18 cellular contexts compared by ENCODE assay signal in the genomic region with DNA sequence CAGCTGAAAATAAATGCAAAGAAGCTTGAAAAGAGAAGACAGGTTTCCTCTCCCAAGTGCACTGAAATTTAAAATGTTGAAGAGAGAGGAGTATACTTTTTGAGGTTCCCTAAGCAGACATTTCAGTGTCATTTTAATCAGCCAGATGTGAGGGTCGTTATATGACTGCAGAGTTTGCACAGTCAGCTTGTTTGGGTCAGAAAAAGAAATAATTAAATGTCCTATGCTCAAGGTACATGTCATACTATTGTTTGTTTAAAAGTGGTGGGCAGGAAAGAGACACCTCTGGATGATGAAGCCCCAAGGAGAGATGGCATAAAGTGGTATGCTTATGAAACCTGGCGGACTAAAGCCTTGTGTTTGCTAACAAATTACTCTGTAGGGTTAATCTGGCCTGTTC. TPM values are rescaled to one million over a fixed set of nuclear protein-coding genes. Genes with fewer than 3 reads are reported as not detected.
DNase-seq lines count a peak whose midpoint lies in the region; ATAC-seq and TF ChIP-seq lines count a peak whose summit lies in the region.
"Had no signal": no experiment of that assay in that cellular context is flagged by ENCODE, and none has a peak within 500 bp of the region (broad histone marks: within the 10 kb centered on the region; RNA-seq: fewer than 3 reads in every experiment).

No MANE protein-coding gene starts in this region.

- DNase-seq in SK-N-SH (no peak), HFFc6 (no peak), NCI-H69 (lab: John Stamatoyannopoulos, UW) (peak; percentile 49), osteoblast (ENCODE audit: insufficient read length, low spot score, missing footprints) (peak; percentile 4), KG1 (lab: John Stamatoyannopoulos, UW) (no peak)
- DNase-seq in CD4-positive, alpha-beta memory T cell, result no peak
- DNase-seq: ACHN; BE2C; C1 segment of cervical spinal cord; Caco-2; CD4-positive, CD25-positive, alpha-beta regulatory T cell; DMS79; GDM1; H9 had no signal

- H3K4me1 ChIP-seq in SK-N-SH (ENCODE audit: control insufficient read depth in 1 of 2, insufficient read depth in 2 of 2, low read depth in 1 of 2, low read length in 1 of 2) (peaks cover 0 to 20% of the 10 kb centered on the region in 2 experiments), osteoblast (ENCODE audit: insufficient read depth, low read length) (no peaks in the 10 kb centered on the region)
- H3K4me1 ChIP-seq in CD4-positive, alpha-beta memory T cell (ENCODE audit: insufficient read depth, low read length), result no peaks in the 10 kb centered on the region
- H3K4me1 ChIP-seq: BE2C, Caco-2 had no signal

- H3K4me3 ChIP-seq in SK-N-SH (ENCODE audit: low read depth in 2 of 2, low read length in 1 of 2) (no peak overlapping the region), osteoblast (ENCODE audit: insufficient read depth, low read length) (no peak overlapping the region)
- H3K4me3 ChIP-seq in CD4-positive, alpha-beta memory T cell (ENCODE audit: low read length in 2 of 2), result no peak overlapping the region
- H3K4me3 ChIP-seq: K562 had no signal

- no peaks in the 10 kb centered on the region for H3K9me2 ChIP-seq in SK-N-SH

- CTCF ChIA-PET in SK-N-SH (lab: Yijun Ruan, JAX), result no interaction called here
- CTCF ChIA-PET in CD4-positive, alpha-beta memory T cell (lab: Charles Lee; ENCODE audit: partially characterized antibody), result no interaction called here

- no peak for TF ChIP-seq EP300 in SK-N-SH (IDR thresholded peaks at IDR 0.05; ENCODE audit: borderline replicate concordance in 1 of 2, low read depth in 1 of 2, low read length in 1 of 2)

- no peaks in the 10 kb centered on the region for H3K9me3 ChIP-seq in SK-N-SH
- no peaks in the 10 kb centered on the region for H3K9me3 ChIP-seq in osteoblast (ENCODE audit: low read depth, low read length)
- H3K9me3 ChIP-seq in CD4-positive, alpha-beta memory T cell (ENCODE audit: control insufficient read depth in 1 of 2, low read length in 2 of 2), result no peaks in the 10 kb centered on the region
- H3K9me3 ChIP-seq: BE2C had no signal

- H3F3A ChIP-seq in SK-N-SH (replicated peaks; ENCODE audit: insufficient read depth), result peaks cover 71% of the 10 kb centered on the region

- ATAC-seq in SK-N-SH treated with all-trans-retinoic acid at 6 μM for 48 hours (no peak), GM19328 (IDR thresholded peaks at IDR 0.05; ENCODE audit: unreplicated experiment) (no peak)
- ATAC-seq: K562 had no signal

- H3K79me2 ChIP-seq in SK-N-SH (ENCODE audit: insufficient read depth) (peaks cover 100% of the 10 kb centered on the region), osteoblast (ENCODE audit: insufficient read depth, low read length) (no peaks in the 10 kb centered on the region)

- H3K9me3 Mint-ChIP-seq in HFFc6, result peaks cover 9% of the 10 kb centered on the region
- H3K9me3 Mint-ChIP-seq in CD4-positive, alpha-beta memory T cell, result peaks cover 0 to 22% (median 5%) of the 10 kb centered on the region in 8 donors

- TF ChIP-seq CTCF in SK-N-SH (IDR thresholded peaks at IDR 0.05) (no peak), HFFc6 (IDR thresholded peaks at IDR 0.05) (no peak), osteoblast (IDR thresholded peaks at IDR 0.05; ENCODE audit: extremely low read depth, low read depth, low read length) (no peak)

- H3K27me3 Mint-ChIP-seq in HFFc6 (ENCODE audit: insufficient read depth), result no peaks in the 10 kb centered on the region; the same call in 1 of the 2 replicates
- H3K27me3 Mint-ChIP-seq in CD4-positive, alpha-beta memory T cell, result no peaks in the 10 kb centered on the region
- H3K27me3 Mint-ChIP-seq: CD4-positive, CD25-positive, alpha-beta regulatory T cell had no signal

- POLR2A ChIA-PET in SK-N-SH (lab: Yijun Ruan, JAX), result no interaction called here
- POLR2A ChIA-PET in CD4-positive, alpha-beta memory T cell (lab: Charles Lee; ENCODE audit: partially characterized antibody), result no interaction called here

- peak overlapping the region; percentile 73 for H3K27ac Mint-ChIP-seq in HFFc6
- no peak overlapping the region for H3K27ac Mint-ChIP-seq in CD4-positive, alpha-beta memory T cell
- H3K27ac Mint-ChIP-seq: CD4-positive, CD25-positive, alpha-beta regulatory T cell; H9 had no signal

- peak overlapping the region; percentile 67 to 77; a peak in 3 of 4 replicates for H3K27ac ChIP-seq in SK-N-SH (ENCODE audit: low read depth in 2 of 2, low read length in 1 of 2)
- no peak overlapping the region for H3K27ac ChIP-seq in osteoblast (ENCODE audit: low read depth, low read length)
- no peak overlapping the region for H3K27ac ChIP-seq in CD4-positive, alpha-beta memory T cell (ENCODE audit: low read depth, low read length)

- WGBS in SK-N-SH (ENCODE audit: low lambda C conversion rate), result 32% methylated on average over 2 of the region's 2 CpGs

- intact Hi-C loops in CD4-positive, alpha-beta memory T cell (cut with micrococcal nuclease), result no loop called here

- peaks cover 50% of the 10 kb centered on the region for H3K36me3 Mint-ChIP-seq in HFFc6 (ENCODE audit: low read depth)
- H3K36me3 Mint-ChIP-seq in CD4-positive, alpha-beta memory T cell, result no peaks in the 10 kb centered on the region
- H3K36me3 Mint-ChIP-seq: CD4-positive, CD25-positive, alpha-beta regulatory T cell had no signal

- H3K4me1 Mint-ChIP-seq in HFFc6 (ENCODE audit: low read depth), result peaks cover 89% of the 10 kb centered on the region
- no peaks in the 10 kb centered on the region for H3K4me1 Mint-ChIP-seq in CD4-positive, alpha-beta memory T cell
- H3K4me1 Mint-ChIP-seq: CD4-positive, CD25-positive, alpha-beta regulatory T cell had no signal

- no peak overlapping the region for H2AFZ ChIP-seq in SK-N-SH (ENCODE audit: low read depth)
- no peak overlapping the region for H2AFZ ChIP-seq in osteoblast (ENCODE audit: low read length)

- H3K36me3 ChIP-seq in SK-N-SH (replicated peaks in 1 of 2; ENCODE audit: control insufficient read depth in 1 of 2, insufficient read depth in 2 of 2, low read length in 1 of 2) (peaks cover 3 to 51% of the 10 kb centered on the region in 2 experiments), osteoblast (ENCODE audit: insufficient read depth, low read length) (no peaks in the 10 kb centered on the region)
- no peaks in the 10 kb centered on the region for H3K36me3 ChIP-seq in CD4-positive, alpha-beta memory T cell (ENCODE audit: insufficient read depth, low read length)
- H3K36me3 ChIP-seq: BE2C had no signal

- H3K4me3 Mint-ChIP-seq in HFFc6, result peak overlapping the region; percentile 56
- no peak overlapping the region for H3K4me3 Mint-ChIP-seq in CD4-positive, alpha-beta memory T cell
- H3K4me3 Mint-ChIP-seq: CD4-positive, CD25-positive, alpha-beta regulatory T cell; H9 had no signal

- H4K20me1 ChIP-seq in SK-N-SH (ENCODE audit: insufficient read depth), result peaks cover 98% of the 10 kb centered on the region
- no peaks in the 10 kb centered on the region for H4K20me1 ChIP-seq in osteoblast (ENCODE audit: insufficient read depth, low read length)

- no peak overlapping the region for H3K9ac ChIP-seq in SK-N-SH

- no peaks in the 10 kb centered on the region for H3K27me3 ChIP-seq in SK-N-SH (ENCODE audit: insufficient read depth)
- no peaks in the 10 kb centered on the region for H3K27me3 ChIP-seq in osteoblast (ENCODE audit: insufficient read depth, low read length)
- H3K27me3 ChIP-seq in CD4-positive, alpha-beta memory T cell (ENCODE audit: insufficient read depth, low read length), result no peaks in the 10 kb centered on the region
- H3K27me3 ChIP-seq: BE2C had no signal

- peak overlapping the region; percentile 34; the same call in 1 of the 2 replicates for H3K4me2 ChIP-seq in SK-N-SH
- no peak overlapping the region for H3K4me2 ChIP-seq in osteoblast (ENCODE audit: insufficient read depth, low read length)

- TF ChIP-seq RAD21 in SK-N-SH (IDR thresholded peaks at IDR 0.05; ENCODE audit: low read length), result no peak

TF ChIP-seq in SK-N-SH, 30 proteins besides CTCF, POLR2A, EP300 and RAD21 (continues in another document):
- TF ChIP-seq, protein P1, sequence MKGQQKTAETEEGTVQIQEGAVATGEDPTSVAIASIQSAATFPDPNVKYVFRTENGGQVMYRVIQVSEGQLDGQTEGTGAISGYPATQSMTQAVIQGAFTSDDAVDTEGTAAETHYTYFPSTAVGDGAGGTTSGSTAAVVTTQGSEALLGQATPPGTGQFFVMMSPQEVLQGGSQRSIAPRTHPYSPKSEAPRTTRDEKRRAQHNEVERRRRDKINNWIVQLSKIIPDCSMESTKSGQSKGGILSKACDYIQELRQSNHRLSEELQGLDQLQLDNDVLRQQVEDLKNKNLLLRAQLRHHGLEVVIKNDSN (IDR thresholded peaks at IDR 0.05; ENCODE audit: borderline replicate concordance, low read depth), result no peak
- no peak for TF ChIP-seq RXRA (IDR thresholded peaks at IDR 0.05; ENCODE audit: borderline replicate concordance, low read depth)
- TF ChIP-seq FOXJ3 (CRISPR knock-in tag; IDR thresholded peaks at IDR 0.05), result no peak

TF ChIP-seq in SK-N-SH treated with all-trans-retinoic acid at 6 μM for 48 hours, 23 proteins besides CTCF, POLR2A, EP300 and RAD21 (continues in another document):
- no peak for TF ChIP-seq PATZ1 (CRISPR knock-in tag; IDR thresholded peaks at IDR 0.05; ENCODE audit: borderline replicate concordance)
- TF ChIP-seq ZFP30 (CRISPR knock-in tag; IDR thresholded peaks at IDR 0.05), result no peak
- no peak for TF ChIP-seq ZNF70 (CRISPR knock-in tag; IDR thresholded peaks at IDR 0.05)
- TF ChIP-seq ZNF8 (CRISPR knock-in tag; IDR thresholded peaks at IDR 0.05), result no peak
- TF ChIP-seq ARNTL (CRISPR knock-in tag; IDR thresholded peaks at IDR 0.05; ENCODE audit: borderline replicate concordance, low read depth), result no peak
- no peak for TF ChIP-seq ZFP3 (CRISPR knock-in tag; IDR thresholded peaks at IDR 0.05)

RNA-seq across cellular contexts. Expression of gene CCDC85A, which starts 55.2 kb away (rescaled TPM):
- 48.7 and 49.9 TPM in 2 replicates for polyA plus RNA-seq in SK-N-SH (2012; rRNA removed)
- 36.6 and 44.8 TPM in 2 replicates for polyA plus RNA-seq in SK-N-SH (2012; cell fraction: cytosol; rRNA removed)
- polyA plus RNA-seq in SK-N-SH (2012; cell fraction: nucleus; rRNA removed), result 23.7 and 33.6 TPM in 2 replicates
- 10 to 100 TPM; 25.5 to 39.3 (median 36.9) TPM for total RNA-seq in HFFc6 (2021; fragmentation: NEBNext Ultra II Directional; extraction: Animal tissue kit (Norgen Biotek cat#: 25700))
- total RNA-seq in osteoblast, result 0.29 and 0.72 TPM in 2 replicates
- not detected for total RNA-seq in CD4-positive, alpha-beta memory T cell
- polyA plus RNA-seq in CD4-positive, alpha-beta memory T cell, result not detected
- total RNA-seq: Caco-2; CD4-positive, CD25-positive, alpha-beta regulatory T cell; H1 had no signal
- polyA plus RNA-seq: CD4-positive, CD25-positive, alpha-beta regulatory T cell had no signal

Comparison
In these comparisons a context has a peak if more than half of its experiments do, and no peak if none do; other contexts are left out.
1. DNase-seq: peak in NCI-H69 (single experiment) and osteoblast (single experiment); none in SK-N-SH (single experiment), HFFc6 (single experiment), CD4-positive, alpha-beta memory T cell (0 of 5) and KG1 (single experiment).
2. H3K27ac ChIP-seq: peak in SK-N-SH (2 of 2); none in osteoblast (single experiment) and CD4-positive, alpha-beta memory T cell (single experiment).
3. RNA of gene CCDC85A, which starts 55.2 kb away (total RNA-seq): 25.5 to 39.3 TPM in HFFc6; 0.29 to 0.72 TPM in osteoblast and not detected in CD4-positive, alpha-beta memory T cell; every median in the first group is over 10 times any median in the second.